ENCODE assay signal across 25 cellular contexts in genomic region chr15:71813723-71814470, GRCh38. TPM values are rescaled to one million over a fixed set of nuclear protein-coding genes. Genes with fewer than 3 reads are reported as not detected.
A peak's percentile ranks its signal among the peaks of the same experiment; 100 is the strongest.
DNase-seq lines count a peak whose midpoint lies in the region; ATAC-seq, FAIRE-seq and TF ChIP-seq lines count a peak whose summit lies in the region.
"Had no signal": no experiment of that assay in that cellular context is flagged by ENCODE, and none has a peak within 500 bp of the region (broad histone marks: within the 10 kb centered on the region; RNA-seq: fewer than 3 reads in every experiment).

No MANE protein-coding gene starts in this region.

- H3K4me1 ChIP-seq in kidney (ENCODE audit: control insufficient read depth in 1 of 2, insufficient read depth in 1 of 2, low read depth in 1 of 2, low read length in 2 of 2) (no peaks in the 10 kb centered on the region), body of pancreas (no peaks in the 10 kb centered on the region)
- H3K4me1 ChIP-seq: A549 had no signal

- no peak overlapping the region for H3K4me3 Mint-ChIP-seq in activated CD4-positive, alpha-beta T cell treated with anti-CD3 and anti-CD28 coated beads, Interleukin-2, amount 10 ng/mL, durations not matched to agents 24 days and 14 days
- H3K4me3 Mint-ChIP-seq in osteocyte (ENCODE audit: unreplicated experiment) (no peak overlapping the region), type B pancreatic cell (no peak overlapping the region)
- H3K4me3 Mint-ChIP-seq: CD4-positive, alpha-beta memory T cell had no signal

- no peaks in the 10 kb centered on the region for H3K36me3 Mint-ChIP-seq in activated CD4-positive, alpha-beta T cell treated with anti-CD3 and anti-CD28 coated beads, Interleukin-2, amount 10 ng/mL, durations not matched to agents 24 days and 14 days (ENCODE audit: low read depth)
- H3K36me3 Mint-ChIP-seq in osteocyte (ENCODE audit: unreplicated experiment), result peaks cover 5% of the 10 kb centered on the region
- H3K36me3 Mint-ChIP-seq in type B pancreatic cell, result no peaks in the 10 kb centered on the region

- ATAC-seq in body of pancreas, result no peak
- ATAC-seq in GM18909 (IDR thresholded peaks at IDR 0.05; ENCODE audit: poor library complexity, unreplicated experiment), result no peak
- ATAC-seq in HG03565 (IDR thresholded peaks at IDR 0.05; ENCODE audit: unreplicated experiment), result no peak
- ATAC-seq: A549 had no signal

- H3K9me3 ChIP-seq in kidney (ENCODE audit: control insufficient read depth in 1 of 2, low read length in 2 of 2) (no peaks in the 10 kb centered on the region), body of pancreas (no peaks in the 10 kb centered on the region)

- H3K4me3 ChIP-seq in kidney (ENCODE audit: low read length in 2 of 2), result no peak overlapping the region
- no peak overlapping the region for H3K4me3 ChIP-seq in body of pancreas
- H3K4me3 ChIP-seq: A549, GM23248 had no signal

- no peak overlapping the region for H3K27ac Mint-ChIP-seq in activated CD4-positive, alpha-beta T cell treated with anti-CD3 and anti-CD28 coated beads, Interleukin-2, amount 10 ng/mL, durations not matched to agents 24 days and 14 days
- no peak overlapping the region for H3K27ac Mint-ChIP-seq in osteocyte (ENCODE audit: unreplicated experiment)
- peak overlapping the region; percentile 6 for H3K27ac Mint-ChIP-seq in type B pancreatic cell
- H3K27ac Mint-ChIP-seq: CD4-positive, alpha-beta memory T cell had no signal

- H3K27me3 ChIP-seq in body of pancreas, result no peaks in the 10 kb centered on the region

- TF ChIP-seq POLR2A in body of pancreas (IDR thresholded peaks at IDR 0.05), result no peak

- no peaks in the 10 kb centered on the region for H3K4me1 Mint-ChIP-seq in activated CD4-positive, alpha-beta T cell treated with anti-CD3 and anti-CD28 coated beads, Interleukin-2, amount 10 ng/mL, durations not matched to agents 24 days and 14 days
- H3K4me1 Mint-ChIP-seq in osteocyte (ENCODE audit: unreplicated experiment) (peaks cover 6% of the 10 kb centered on the region), type B pancreatic cell (ENCODE audit: unreplicated experiment) (no peaks in the 10 kb centered on the region)
- H3K4me1 Mint-ChIP-seq: CD4-positive, alpha-beta memory T cell had no signal

- intact Hi-C loops in activated CD4-positive, alpha-beta T cell treated with anti-CD3 and anti-CD28 coated beads, Interleukin-2, amount 10 ng/mL, durations not matched to agents 24 days and 14 days (cut with micrococcal nuclease), result no loop called here
- intact Hi-C loops in kidney (cut with DNase I) (no loop called here), body of pancreas (cut with DNase I) (no loop called here)

- 45 to 83% methylated on average over 2 to 9 of the region's 9 CpGs for WGBS in body of pancreas, 2 donors

- no peak overlapping the region for H3K9ac ChIP-seq in kidney (ENCODE audit: low read length in 2 of 2)
- H3K9ac ChIP-seq: GM23248 had no signal

- DNase-seq in activated CD4-positive, alpha-beta T cell treated with anti-CD3 and anti-CD28 coated beads, Interleukin-2, amount 10 ng/mL, durations not matched to agents 24 days and 14 days, result peak; percentile 44
- no peak for DNase-seq in activated CD4-positive, alpha-beta T cell treated with anti-CD3 and anti-CD28 coated beads for 4 hours
- peak; percentile 59 for DNase-seq in kidney
- peak; percentile 76 for DNase-seq in osteocyte (ENCODE audit: extremely low spot score, unreplicated experiment)
- no peak for DNase-seq in type B pancreatic cell (ENCODE audit: extremely low spot score, unreplicated experiment)
- no peak for DNase-seq in body of pancreas
- DNase-seq: AML-193; CD4-positive, alpha-beta memory T cell; DMS153; DMS79; GDM1; GM23248; HCEC 1CT; IMR-90 had no signal

- no peak for TF ChIP-seq CTCF in kidney (IDR thresholded peaks at IDR 0.05; ENCODE audit: borderline replicate concordance, extremely low read depth, insufficient read depth)
- no peak for TF ChIP-seq CTCF in osteocyte (IDR thresholded peaks at IDR 0.05)
- TF ChIP-seq CTCF in type B pancreatic cell (conservative IDR thresholded peaks at IDR 0.05), result no peak
- no peak for TF ChIP-seq CTCF in body of pancreas (IDR thresholded peaks at IDR 0.05)

- no peak for FAIRE-seq in kidney (lab: Jason Lieb, UNC)
- FAIRE-seq: A549, GM19239 had no signal

- no peaks in the 10 kb centered on the region for H3K9me3 Mint-ChIP-seq in activated CD4-positive, alpha-beta T cell treated with anti-CD3 and anti-CD28 coated beads, Interleukin-2, amount 10 ng/mL, durations not matched to agents 24 days and 14 days
- H3K9me3 Mint-ChIP-seq in osteocyte (ENCODE audit: unreplicated experiment) (peaks cover 8% of the 10 kb centered on the region), type B pancreatic cell (peaks cover 7% of the 10 kb centered on the region)

- no peaks in the 10 kb centered on the region for H3K36me3 ChIP-seq in kidney (ENCODE audit: control insufficient read depth in 1 of 2, insufficient read depth in 2 of 2, low read length in 2 of 2)
- H3K36me3 ChIP-seq in body of pancreas (replicated peaks in 1 of 2; ENCODE audit: insufficient read depth in 1 of 2, low read depth in 2 of 2), result no peaks in the 10 kb centered on the region

- H3K27ac ChIP-seq in kidney (ENCODE audit: low read depth in 2 of 2, low read length in 2 of 2), result no peak overlapping the region
- H3K27ac ChIP-seq in body of pancreas, result no peak overlapping the region
- H3K27ac ChIP-seq: 22Rv1, A549, C4-2B, GM23248, HL-60 had no signal

- H3K27me3 Mint-ChIP-seq in activated CD4-positive, alpha-beta T cell treated with anti-CD3 and anti-CD28 coated beads, Interleukin-2, amount 10 ng/mL, durations not matched to agents 24 days and 14 days, result no peaks in the 10 kb centered on the region
- no peaks in the 10 kb centered on the region for H3K27me3 Mint-ChIP-seq in osteocyte (ENCODE audit: unreplicated experiment)
- no peaks in the 10 kb centered on the region for H3K27me3 Mint-ChIP-seq in type B pancreatic cell
- H3K27me3 Mint-ChIP-seq: CD4-positive, alpha-beta memory T cell had no signal

RNA-seq across cellular contexts. Expression of gene NR2E3, which starts 3.5 kb away (rescaled TPM):
- not detected in 2 replicates for total RNA-seq in activated CD4-positive, alpha-beta T cell treated with anti-CD3 and anti-CD28 coated beads, Interleukin-2, amount 10 ng/mL, durations not matched to agents 24 days and 14 days
- total RNA-seq in kidney (0.19 TPM), osteocyte (not detected in 2 replicates), type B pancreatic cell (ENCODE audit: low replicate concordance) (0.38 and 0.94 TPM in 2 replicates), body of pancreas (under 1 TPM in 1 of 2 donors, not detected in 1; 0.52 TPM)
- not detected for polyA plus RNA-seq in kidney (ENCODE audit: insufficient read depth, low read depth, low replicate concordance)
- total RNA-seq: CD4-positive, alpha-beta memory T cell; Daoy; GM23248; H4; HT1080 had no signal
- polyA plus RNA-seq: BJ; CD4-positive, alpha-beta memory T cell had no signal

Comparison
In these comparisons a context has a peak if more than half of its experiments do, and no peak if none do; other contexts are left out.
1. DNase-seq: peak in activated CD4-positive, alpha-beta T cell treated with anti-CD3 and anti-CD28 coated beads, Interleukin-2, amount 10 ng/mL, durations not matched to agents 24 days and 14 days (single experiment), kidney (single experiment) and osteocyte (single experiment); none in activated CD4-positive, alpha-beta T cell treated with anti-CD3 and anti-CD28 coated beads for 4 hours (0 of 2), type B pancreatic cell (single experiment) and body of pancreas (0 of 4).